Comparison of ENCODE assay signal across 7 cellular contexts in genomic region chr10:83917519-83918506, GRCh38.
DNase-seq lines count a peak whose midpoint lies in the region; ATAC-seq, FAIRE-seq and TF ChIP-seq lines count a peak whose summit lies in the region.

No MANE protein-coding gene starts in this region.

- intact Hi-C loops in Panc1 (cut with micrococcal nuclease; ENCODE audit: unreplicated experiment) = no loop called here
- intact Hi-C loops in HepG2 (cut with micrococcal nuclease; ENCODE audit: unreplicated experiment) = no loop called here

- in situ Hi-C loops in Panc1 (cut with HindIII; ENCODE audit: low pct_unique_long_range_greater_than_20kb, low sequenced_read_pairs) = no loop called here
- in situ Hi-C loops in HepG2 (cut with HindIII; ENCODE audit: extremely low pct_ligation_motif_present, low pct_unique_long_range_greater_than_20kb) = no loop called here

- ATAC-seq in GM19035 (IDR thresholded peaks at IDR 0.05; ENCODE audit: unreplicated experiment) (peak; percentile 90), HG02852 (IDR thresholded peaks at IDR 0.05; ENCODE audit: unreplicated experiment) (peak; percentile 97), Panc1 (peak; percentile 69; the same call in 1 of the 2 replicates), HepG2 (peak; percentile 90), esophagus mucosa (no peak)

- H3K4me3 ChIP-seq in Panc1 (ENCODE audit: low read depth in 2 of 2, low read length in 2 of 2) = no peak overlapping the region
- no peak overlapping the region for H3K4me3 ChIP-seq in HepG2 (replicated peaks in 1 of 3; ENCODE audit: insufficient read depth in 1 of 3, low read depth in 2 of 3, low read length in 3 of 3)

- H3K36me3 ChIP-seq in Panc1 (ENCODE audit: control insufficient read depth, insufficient read depth, low read length) (no peaks in the 10 kb centered on the region), HepG2 (replicated peaks in 1 of 2; ENCODE audit: control insufficient read depth in 1 of 2, insufficient read depth in 2 of 2, low read length in 2 of 2) (no peaks in the 10 kb centered on the region)

- H2AFZ ChIP-seq in HepG2 (ENCODE audit: low read length) = no peak overlapping the region

- no peak overlapping the region for H3K9ac ChIP-seq in HepG2 (ENCODE audit: insufficient read depth, low read depth, low read length)

- no peak overlapping the region for H3K4me2 ChIP-seq in HepG2 (ENCODE audit: low read depth, low read length)

- TF ChIP-seq EP300 in HepG2 (IDR thresholded peaks at IDR 0.05; ENCODE audit: low read depth in 2 of 2, low read length in 2 of 2) (no peak), HepG2 (CRISPR knock-in tag; IDR thresholded peaks at IDR 0.05; ENCODE audit: borderline replicate concordance) (no peak)

- H3K27ac ChIP-seq in Panc1 (ENCODE audit: low read length) = no peak overlapping the region
- H3K27ac ChIP-seq in HepG2 (ENCODE audit: extremely low read length, insufficient read depth, low read length) = no peak overlapping the region

- H3K27me3 ChIP-seq in Panc1 (ENCODE audit: control insufficient read depth, insufficient read depth, low read length) (no peaks in the 10 kb centered on the region), HepG2 (ENCODE audit: control insufficient read depth in 1 of 2, insufficient read depth in 2 of 2, low read length in 2 of 2) (no peaks in the 10 kb centered on the region)

- TF ChIP-seq POLR2A in HepG2 (IDR thresholded peaks at IDR 0.05; ENCODE audit: insufficient read depth in 1 of 2, low read depth in 2 of 2, low read length in 2 of 2) = no peak

- H3K4me1 ChIP-seq in Panc1 (ENCODE audit: control insufficient read depth, insufficient read depth, low read length) = no peaks in the 10 kb centered on the region
- H3K4me1 ChIP-seq in HepG2 (ENCODE audit: insufficient read depth, low read length) = peaks cover 11% of the 10 kb centered on the region

- peak; percentile 50 for FAIRE-seq in HepG2 (lab: Jason Lieb, UNC)

- DNase-seq in Panc1 (ENCODE audit: low read depth, low spot score) = no peak
- peak; percentile 12 for DNase-seq in HepG2 (ENCODE audit: low spot score)
- no peak for DNase-seq in NCI-H1105 treated with DMSO at 0.1 percent for 48 hours (lab: John Stamatoyannopoulos, UW)
- no peak for DNase-seq in KG1 (lab: John Stamatoyannopoulos, UW)

- TF ChIP-seq CTCF in Panc1 (IDR thresholded peaks at IDR 0.05) (peak; percentile 65), HepG2 (CRISPR knock-in tag; IDR thresholded peaks at IDR 0.05) (peak; percentile 45; the same call in 1 of the 2 replicates)

- H4K20me1 ChIP-seq in HepG2 (ENCODE audit: insufficient read depth, low read length) = no peaks in the 10 kb centered on the region

- POLR2A ChIA-PET in Panc1 (lab: Charles Lee) = no interaction called here
- POLR2A ChIA-PET in HepG2 (lab: Yijun Ruan, JAX) = no interaction called here

- H3K79me2 ChIP-seq in HepG2 (ENCODE audit: insufficient read depth, low read length) = no peaks in the 10 kb centered on the region

- TF ChIP-seq RAD21 in HepG2 (CRISPR knock-in tag; IDR thresholded peaks at IDR 0.05) = no peak

- H3K9me3 ChIP-seq in Panc1 (ENCODE audit: control insufficient read depth, insufficient read depth, low read depth, low read length) (no peaks in the 10 kb centered on the region), HepG2 (ENCODE audit: low read length) (no peaks in the 10 kb centered on the region)

- CTCF ChIA-PET in Panc1 (lab: Charles Lee) (no interaction called here), HepG2 (lab: Yijun Ruan, JAX; ENCODE audit: low intra/inter-chr PET ratio, low total read pairs) (no interaction called here)

- 23% methylated on average over 17 of the region's 17 CpGs for WGBS in HepG2 (ENCODE audit: low lambda C conversion rate)

- BruUV-seq in Panc1 (replicated peaks; lab: Mats Ljungman, UMichigan) = no TSS peak
- BruUV-seq in HepG2 (replicated peaks; lab: Mats Ljungman, UMichigan) = no TSS peak

TF ChIP-seq in HepG2, 621 proteins besides CTCF, POLR2A, EP300 and RAD21:
- TF ChIP-seq POGZ (CRISPR knock-in tag; IDR thresholded peaks at IDR 0.05) = no peak
- peak; percentile 20 for TF ChIP-seq XRCC5 (optimal IDR thresholded peaks at IDR 0.05; ENCODE audit: low read length)
- peak; percentile 46 for TF ChIP-seq ZNF143 (CRISPR knock-in tag; IDR thresholded peaks at IDR 0.05)
- TF ChIP-seq POLR2G (IDR thresholded peaks at IDR 0.05; ENCODE audit: low read depth, low read length) = no peak
- TF ChIP-seq ZNF263 (CRISPR knock-in tag; IDR thresholded peaks at IDR 0.05) = peak; percentile 87
- peak; percentile 36; the same call in 1 of the 2 replicates for TF ChIP-seq MAX (IDR thresholded peaks at IDR 0.05)
- TF ChIP-seq GABPA (IDR thresholded peaks at IDR 0.05; ENCODE audit: low read depth, low read length) = no peak
- TF ChIP-seq GABPA (CRISPR knock-in tag; IDR thresholded peaks at IDR 0.05; ENCODE audit: low read depth) = peak; percentile 65
- peak; percentile 40 for TF ChIP-seq GABPB1 (CRISPR knock-in tag; IDR thresholded peaks at IDR 0.05)
